1 cellular context compared by ENCODE assay signal in the genomic region with DNA sequence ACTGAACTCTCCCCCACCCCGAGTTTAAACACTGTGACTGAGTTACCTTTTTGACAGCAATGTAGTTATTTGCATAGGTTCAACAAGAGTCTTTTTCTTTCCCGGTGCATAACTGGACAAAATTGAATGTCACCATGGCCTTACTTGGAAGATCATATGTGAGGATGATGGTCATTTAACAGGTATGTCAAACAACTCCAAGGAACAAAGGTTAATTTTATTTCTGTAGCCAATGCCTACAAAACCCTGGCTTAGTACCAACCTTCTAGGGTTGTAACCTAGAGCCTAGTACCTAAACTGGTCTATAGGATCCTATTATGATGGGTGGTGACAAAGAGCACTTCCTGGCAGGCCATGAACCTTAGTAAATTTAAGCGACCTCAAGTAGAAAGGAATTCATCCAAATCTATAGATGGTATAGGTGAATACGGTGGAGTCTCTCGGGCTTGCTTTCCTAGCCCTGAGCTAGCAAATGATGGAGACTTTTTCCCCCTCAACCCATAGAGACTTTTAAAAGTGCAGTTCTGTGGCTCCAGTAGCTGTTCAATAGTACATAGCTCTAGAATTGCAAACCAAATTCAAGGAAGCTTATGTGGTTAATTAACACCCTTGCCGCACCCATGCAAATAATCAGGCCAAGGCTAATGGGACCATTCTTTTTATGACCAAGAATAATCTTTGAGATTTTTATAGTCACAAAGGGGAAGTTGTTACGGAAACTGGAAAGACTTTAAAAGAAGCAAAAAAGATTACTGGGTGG.
TF ChIP-seq lines count a peak whose summit lies in the region.

No MANE protein-coding gene starts in this region.

TF ChIP-seq in SK-N-SH treated with all-trans-retinoic acid at 6 μM for 48 hours, 23 proteins besides CTCF, POLR2A, EP300 and RAD21 (continued from another document):
- TF ChIP-seq, protein P1, sequence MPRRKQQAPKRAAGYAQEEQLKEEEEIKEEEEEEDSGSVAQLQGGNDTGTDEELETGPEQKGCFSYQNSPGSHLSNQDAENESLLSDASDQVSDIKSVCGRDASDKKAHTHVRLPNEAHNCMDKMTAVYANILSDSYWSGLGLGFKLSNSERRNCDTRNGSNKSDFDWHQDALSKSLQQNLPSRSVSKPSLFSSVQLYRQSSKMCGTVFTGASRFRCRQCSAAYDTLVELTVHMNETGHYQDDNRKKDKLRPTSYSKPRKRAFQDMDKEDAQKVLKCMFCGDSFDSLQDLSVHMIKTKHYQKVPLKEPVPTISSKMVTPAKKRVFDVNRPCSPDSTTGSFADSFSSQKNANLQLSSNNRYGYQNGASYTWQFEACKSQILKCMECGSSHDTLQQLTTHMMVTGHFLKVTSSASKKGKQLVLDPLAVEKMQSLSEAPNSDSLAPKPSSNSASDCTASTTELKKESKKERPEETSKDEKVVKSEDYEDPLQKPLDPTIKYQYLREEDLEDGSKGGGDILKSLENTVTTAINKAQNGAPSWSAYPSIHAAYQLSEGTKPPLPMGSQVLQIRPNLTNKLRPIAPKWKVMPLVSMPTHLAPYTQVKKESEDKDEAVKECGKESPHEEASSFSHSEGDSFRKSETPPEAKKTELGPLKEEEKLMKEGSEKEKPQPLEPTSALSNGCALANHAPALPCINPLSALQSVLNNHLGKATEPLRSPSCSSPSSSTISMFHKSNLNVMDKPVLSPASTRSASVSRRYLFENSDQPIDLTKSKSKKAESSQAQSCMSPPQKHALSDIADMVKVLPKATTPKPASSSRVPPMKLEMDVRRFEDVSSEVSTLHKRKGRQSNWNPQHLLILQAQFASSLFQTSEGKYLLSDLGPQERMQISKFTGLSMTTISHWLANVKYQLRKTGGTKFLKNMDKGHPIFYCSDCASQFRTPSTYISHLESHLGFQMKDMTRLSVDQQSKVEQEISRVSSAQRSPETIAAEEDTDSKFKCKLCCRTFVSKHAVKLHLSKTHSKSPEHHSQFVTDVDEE (CRISPR knock-in tag; IDR thresholded peaks at IDR 0.05) = no peak
- TF ChIP-seq, protein P2, sequence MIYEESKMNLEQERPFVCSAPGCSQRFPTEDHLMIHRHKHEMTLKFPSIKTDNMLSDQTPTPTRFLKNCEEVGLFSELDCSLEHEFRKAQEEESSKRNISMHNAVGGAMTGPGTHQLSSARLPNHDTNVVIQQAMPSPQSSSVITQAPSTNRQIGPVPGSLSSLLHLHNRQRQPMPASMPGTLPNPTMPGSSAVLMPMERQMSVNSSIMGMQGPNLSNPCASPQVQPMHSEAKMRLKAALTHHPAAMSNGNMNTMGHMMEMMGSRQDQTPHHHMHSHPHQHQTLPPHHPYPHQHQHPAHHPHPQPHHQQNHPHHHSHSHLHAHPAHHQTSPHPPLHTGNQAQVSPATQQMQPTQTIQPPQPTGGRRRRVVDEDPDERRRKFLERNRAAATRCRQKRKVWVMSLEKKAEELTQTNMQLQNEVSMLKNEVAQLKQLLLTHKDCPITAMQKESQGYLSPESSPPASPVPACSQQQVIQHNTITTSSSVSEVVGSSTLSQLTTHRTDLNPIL (CRISPR knock-in tag; IDR thresholded peaks at IDR 0.05; ENCODE audit: low read depth) = no peak
- TF ChIP-seq SNAI2 (CRISPR knock-in tag; IDR thresholded peaks at IDR 0.05) = no peak
- no peak for TF ChIP-seq TOX (CRISPR knock-in tag; IDR thresholded peaks at IDR 0.05; ENCODE audit: borderline replicate concordance)
